9 cellular contexts compared by ENCODE assay signal in the genomic region with DNA sequence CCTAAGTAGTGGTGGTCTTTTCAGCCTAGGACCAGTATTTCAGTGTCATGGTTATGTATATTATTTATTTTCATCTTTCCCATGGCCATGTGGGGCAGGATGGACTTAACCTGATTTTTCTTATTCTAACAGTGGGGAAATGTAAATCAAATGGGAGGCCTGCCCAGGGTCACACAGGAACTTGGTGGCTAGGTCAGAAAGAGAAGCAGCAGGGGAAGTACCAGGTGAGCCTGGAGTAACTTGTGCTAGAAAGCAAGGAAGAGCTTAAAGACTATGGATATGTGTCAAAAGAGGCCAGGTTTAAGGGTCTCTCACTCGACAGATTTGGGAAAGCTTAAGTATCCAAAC. TPM values are rescaled to one million over a fixed set of nuclear protein-coding genes. Genes with fewer than 3 reads are reported as not detected.
DNase-seq lines count a peak whose midpoint lies in the region; ATAC-seq, FAIRE-seq and TF ChIP-seq lines count a peak whose summit lies in the region.
"Had no signal": no experiment of that assay in that cellular context is flagged by ENCODE, and none has a peak within 500 bp of the region (broad histone marks: within the 10 kb centered on the region; RNA-seq: fewer than 3 reads in every experiment).

No MANE protein-coding gene starts in this region.

- no peak overlapping the region for H3K9ac ChIP-seq in keratinocyte (ENCODE audit: control insufficient read depth, extremely low read depth, insufficient read depth, low read length)

- no peak for ATAC-seq in GM23338
- ATAC-seq in left lung, result no peak
- ATAC-seq in esophagus mucosa, result no peak

- H3K27me3 ChIP-seq in BE2C (no peaks in the 10 kb centered on the region), GM23338 (ENCODE audit: insufficient read depth) (no peaks in the 10 kb centered on the region), keratinocyte (ENCODE audit: control insufficient read depth, extremely low read depth, insufficient read depth, low read length) (no peaks in the 10 kb centered on the region), left lung (no peaks in the 10 kb centered on the region)

- H3K27me3 Mint-ChIP-seq in GM23338 (ENCODE audit: insufficient read depth, low read depth, poor library complexity), result peaks cover 10% of the 10 kb centered on the region
- no peaks in the 10 kb centered on the region for H3K27me3 Mint-ChIP-seq in activated naive CD8-positive, alpha-beta T cell

- H4K20me1 ChIP-seq in GM23338 (replicated peaks; ENCODE audit: insufficient read depth) (no peaks in the 10 kb centered on the region), keratinocyte (ENCODE audit: control insufficient read depth, extremely low read depth, insufficient read depth, low read length) (no peaks in the 10 kb centered on the region)

- H3K36me3 ChIP-seq in BE2C, result no peaks in the 10 kb centered on the region
- peaks cover 25% of the 10 kb centered on the region for H3K36me3 ChIP-seq in GM23338 (ENCODE audit: insufficient read depth)
- H3K36me3 ChIP-seq in keratinocyte (ENCODE audit: control insufficient read depth in 2 of 2, extremely low read depth in 1 of 2, insufficient read depth in 2 of 2, low read length in 2 of 2), result no peaks in the 10 kb centered on the region
- peaks cover 0 to 26% of the 10 kb centered on the region in 2 donors for H3K36me3 ChIP-seq in left lung

- no peak for FAIRE-seq in keratinocyte (lab: Jason Lieb, UNC)

- no peak for TF ChIP-seq CTCF in BE2C (IDR thresholded peaks at IDR 0.05; ENCODE audit: low read depth, low read length)
- no peak for TF ChIP-seq CTCF in GM23338 (conservative IDR thresholded peaks at IDR 0.05; ENCODE audit: low read depth in 2 of 2)
- no peak for TF ChIP-seq CTCF in keratinocyte (optimal IDR thresholded peaks at IDR 0.05 in 1 of 3, IDR thresholded peaks at IDR 0.05 in 1 of 3, conservative IDR thresholded peaks at IDR 0.05 in 1 of 3; ENCODE audit: extremely low read depth in 1 of 3, insufficient read depth in 2 of 3, low read length in 3 of 3)
- TF ChIP-seq CTCF in left lung (IDR thresholded peaks at IDR 0.05), result no peak

- H3K27ac Mint-ChIP-seq in GM23338, result peak overlapping the region; percentile 76; the same call in 1 of the 2 replicates
- H3K27ac Mint-ChIP-seq in activated naive CD8-positive, alpha-beta T cell, result peak overlapping the region; percentile 98

- H3K4me2 ChIP-seq in GM23338 (peak overlapping the region; percentile 83), keratinocyte (ENCODE audit: control insufficient read depth, extremely low read depth, insufficient read depth, low read depth, low read length) (peak overlapping the region; percentile 88)

- H3K4me1 ChIP-seq in BE2C, result no peaks in the 10 kb centered on the region
- H3K4me1 ChIP-seq in GM23338 (ENCODE audit: insufficient read depth), result peaks cover 16% of the 10 kb centered on the region
- peaks cover 13% of the 10 kb centered on the region for H3K4me1 ChIP-seq in keratinocyte (ENCODE audit: control insufficient read depth, extremely low read depth, insufficient read depth, low read length)
- peaks cover 0 to 10% of the 10 kb centered on the region in 2 donors for H3K4me1 ChIP-seq in left lung

- H2AFZ ChIP-seq in GM23338 (peak overlapping the region; percentile 96), keratinocyte (ENCODE audit: control insufficient read depth, low read length) (no peak overlapping the region)

- no peaks in the 10 kb centered on the region for H3F3A ChIP-seq in GM23338 (replicated peaks; ENCODE audit: low read depth)

- H3K27ac ChIP-seq in GM23338 (ENCODE audit: low read depth) (no peak overlapping the region), keratinocyte (ENCODE audit: control insufficient read depth, insufficient read depth, low read length) (no peak overlapping the region), left lung (peak overlapping the region in 1 of 2 donors; percentile 73)

- H3K9me2 ChIP-seq in GM23338 (ENCODE audit: insufficient read depth), result peaks cover 8% of the 10 kb centered on the region; the same call in 1 of the 2 replicates

- DNase-seq in BE2C (no peak), GM23338 (ENCODE audit: low spot score) (peak; percentile 6), keratinocyte (ENCODE audit: low read depth, low spot score) (no peak), left lung (no peak), NCI-H2171 (lab: John Stamatoyannopoulos, UW) (no peak), T1000 (lab: John Stamatoyannopoulos, UW) (no peak)
- DNase-seq: NCI-H446 treated with DMSO at 0.1 percent for 48 hours had no signal

- no peaks in the 10 kb centered on the region for H3K9me1 ChIP-seq in keratinocyte (ENCODE audit: control insufficient read depth, extremely low read depth, insufficient read depth, low read length)

- no peaks in the 10 kb centered on the region for H3K9me3 ChIP-seq in BE2C
- H3K9me3 ChIP-seq in keratinocyte (ENCODE audit: control insufficient read depth, low read depth, low read length), result no peaks in the 10 kb centered on the region
- peaks cover 0 to 46% of the 10 kb centered on the region in 2 donors for H3K9me3 ChIP-seq in left lung

- intact Hi-C loops in left lung (cut with DNase I), result no loop called here

- dilution Hi-C loops in keratinocyte (cut with MboI; ENCODE audit: extremely low pct_ligation_motif_present, low sequenced_read_pairs), result no loop called here

- H3K79me2 ChIP-seq in GM23338 (replicated peaks; ENCODE audit: insufficient read depth) (peaks cover 36% of the 10 kb centered on the region), keratinocyte (ENCODE audit: control insufficient read depth, insufficient read depth, low read length) (no peaks in the 10 kb centered on the region)

- H3K4me3 Mint-ChIP-seq in GM23338, result peak overlapping the region; percentile 83
- peak overlapping the region; percentile 89 for H3K4me3 Mint-ChIP-seq in activated naive CD8-positive, alpha-beta T cell

- peaks cover 57% of the 10 kb centered on the region for H3K36me3 Mint-ChIP-seq in GM23338 (ENCODE audit: low read depth)
- H3K36me3 Mint-ChIP-seq in activated naive CD8-positive, alpha-beta T cell, result peaks cover 37% of the 10 kb centered on the region

- peaks cover 55% of the 10 kb centered on the region for H3K9me3 Mint-ChIP-seq in GM23338
- H3K9me3 Mint-ChIP-seq in activated naive CD8-positive, alpha-beta T cell (ENCODE audit: low read depth), result peaks cover 17% of the 10 kb centered on the region

- peaks cover 16% of the 10 kb centered on the region for H3K4me1 Mint-ChIP-seq in GM23338
- peaks cover 34% of the 10 kb centered on the region for H3K4me1 Mint-ChIP-seq in activated naive CD8-positive, alpha-beta T cell (ENCODE audit: low read depth)

- peak overlapping the region; percentile 78 for H3K4me3 ChIP-seq in BE2C (ENCODE audit: low read depth, low read length)
- peak overlapping the region; percentile 84 for H3K4me3 ChIP-seq in GM23338
- H3K4me3 ChIP-seq in keratinocyte (ENCODE audit: control insufficient read depth in 2 of 3, extremely low read depth in 1 of 3, insufficient read depth in 2 of 3, low read depth in 1 of 3, low read length in 3 of 3), result peak overlapping the region in 1 of 3 experiments; percentile 23
- H3K4me3 ChIP-seq in left lung, result peak overlapping the region in 1 of 2 donors; percentile 63

TF ChIP-seq in GM23338, 12 proteins besides CTCF, POLR2A, EP300 and RAD21 (continues in another document):
- TF ChIP-seq ZNF114 (CRISPR knock-in tag; IDR thresholded peaks at IDR 0.05) (no peak), EZH2 (IDR thresholded peaks at IDR 0.05; ENCODE audit: low read depth, unreplicated experiment) (no peak), JUNB (IDR thresholded peaks at IDR 0.05; ENCODE audit: unreplicated experiment) (no peak), EZH2phosphoT487 (IDR thresholded peaks at IDR 0.05; ENCODE audit: unreplicated experiment) (no peak)

RNA-seq across cellular contexts. Expression of a gene that starts 0.9 kb away (rescaled TPM):
- polyA plus RNA-seq in BE2C (2012; ENCODE audit: insufficient read depth, insufficient read length, low read depth), result 1.4 TPM
- total RNA-seq in GM23338 (2014; rRNA removed; shearing (Covaris generic)), result 10.0 and 10.8 TPM in 2 replicates
- 4.6 and 5.2 TPM in 2 replicates for polyA plus RNA-seq in GM23338 (2016; fragmentation: Nextera tagmentation; extraction: Ambion mirVana)
- polyA plus RNA-seq in keratinocyte, result 1.1 to 1.9 TPM (median 1.7 TPM) in 3 replicates
- polyA plus RNA-seq in keratinocyte (2011; ENCODE audit: low read depth), result 0.91 TPM
- 1.0 and 1.3 TPM in 2 replicates for polyA plus RNA-seq in keratinocyte (2011; cell fraction: cytosol; rRNA removed)
- 1.5 and 1.7 TPM in 2 replicates for polyA plus RNA-seq in keratinocyte (2011; cell fraction: nucleus; rRNA removed)
- polyA plus RNA-seq in keratinocyte (2012; ENCODE audit: low replicate concordance), result 0.87 and 1.7 TPM in 2 replicates
- polyA minus RNA-seq in keratinocyte, result 0.99 to 2.8 TPM in 2 of 3 replicates, not detected in the other
- polyA minus RNA-seq in keratinocyte (2011; cell fraction: cytosol; rRNA and poly(A)+ RNA removed), result 0.96 TPM
- polyA minus RNA-seq in keratinocyte (2011; cell fraction: nucleus; rRNA and poly(A)+ RNA removed), result 1.1 and 2.0 TPM in 2 replicates
- total RNA-seq in left lung, result 1 to 10 TPM; 2.3 to 2.5 TPM
- 1.6 TPM for total RNA-seq in esophagus mucosa

RNA-seq across cellular contexts. Expression of a gene that starts 25.9 kb away (rescaled TPM):
- polyA plus RNA-seq in BE2C (2012; ENCODE audit: insufficient read depth, insufficient read length, low read depth), result 0.56 TPM
- 4.6 and 8.2 TPM in 2 replicates for total RNA-seq in GM23338 (2014; rRNA removed; shearing (Covaris generic))
- polyA plus RNA-seq in GM23338 (2016; fragmentation: Nextera tagmentation; extraction: Ambion mirVana) (2.7 and 5.1 TPM in 2 replicates), keratinocyte (2.2 to 3.5 TPM (median 2.3 TPM) in 3 replicates)
- polyA plus RNA-seq in keratinocyte (2011; ENCODE audit: low read depth), result 0.85 TPM
- 2.1 and 3.1 TPM in 2 replicates for polyA plus RNA-seq in keratinocyte (2011; cell fraction: cytosol; rRNA removed)
- polyA plus RNA-seq in keratinocyte (2011; cell fraction: nucleus; rRNA removed), result 2.6 and 3.5 TPM in 2 replicates
- 1.7 and 2.1 TPM in 2 replicates for polyA plus RNA-seq in keratinocyte (2012; ENCODE audit: low replicate concordance)
- polyA minus RNA-seq in keratinocyte, result 0.89 to 2.7 TPM (median 1.0 TPM) in 3 replicates
- polyA minus RNA-seq in keratinocyte (2011; cell fraction: cytosol; rRNA and poly(A)+ RNA removed), result 0.58 TPM
- 0.42 and 1.4 TPM in 2 replicates for polyA minus RNA-seq in keratinocyte (2011; cell fraction: nucleus; rRNA and poly(A)+ RNA removed)
- total RNA-seq in left lung (1 to 10 TPM; 2.9 to 3.8 TPM), esophagus mucosa (2.4 TPM)

RNA-seq across cellular contexts. Expression of a gene that starts 57.4 kb away (rescaled TPM):
- polyA plus RNA-seq in BE2C (2012; ENCODE audit: insufficient read depth, insufficient read length, low read depth), result 2.5 TPM
- total RNA-seq in GM23338 (2014; rRNA removed; shearing (Covaris generic)), result 5.9 and 7.2 TPM in 2 replicates
- 3.8 and 4.4 TPM in 2 replicates for polyA plus RNA-seq in GM23338 (2016; fragmentation: Nextera tagmentation; extraction: Ambion mirVana)
- polyA plus RNA-seq in keratinocyte, result 8.5 to 9.9 TPM (median 8.6 TPM) in 3 replicates
- 2.3 TPM for polyA plus RNA-seq in keratinocyte (2011; ENCODE audit: low read depth)
- polyA plus RNA-seq in keratinocyte (2011; cell fraction: cytosol; rRNA removed), result 5.6 and 7.5 TPM in 2 replicates
- 13.4 and 14.0 TPM in 2 replicates for polyA plus RNA-seq in keratinocyte (2011; cell fraction: nucleus; rRNA removed)
- 4.2 and 7.1 TPM in 2 replicates for polyA plus RNA-seq in keratinocyte (2012; ENCODE audit: low replicate concordance)
- 1.3 to 7.8 TPM (median 5.0 TPM) in 3 replicates for polyA minus RNA-seq in keratinocyte
- 7.5 TPM for polyA minus RNA-seq in keratinocyte (2011; cell fraction: cytosol; rRNA and poly(A)+ RNA removed)
- 3.7 and 7.2 TPM in 2 replicates for polyA minus RNA-seq in keratinocyte (2011; cell fraction: nucleus; rRNA and poly(A)+ RNA removed)
- total RNA-seq in left lung, result 1 to 10 TPM; 8.2 to 8.5 TPM
- 3.0 TPM for total RNA-seq in esophagus mucosa
